ENCODE assay signal across 19 cellular contexts in the genomic region with DNA sequence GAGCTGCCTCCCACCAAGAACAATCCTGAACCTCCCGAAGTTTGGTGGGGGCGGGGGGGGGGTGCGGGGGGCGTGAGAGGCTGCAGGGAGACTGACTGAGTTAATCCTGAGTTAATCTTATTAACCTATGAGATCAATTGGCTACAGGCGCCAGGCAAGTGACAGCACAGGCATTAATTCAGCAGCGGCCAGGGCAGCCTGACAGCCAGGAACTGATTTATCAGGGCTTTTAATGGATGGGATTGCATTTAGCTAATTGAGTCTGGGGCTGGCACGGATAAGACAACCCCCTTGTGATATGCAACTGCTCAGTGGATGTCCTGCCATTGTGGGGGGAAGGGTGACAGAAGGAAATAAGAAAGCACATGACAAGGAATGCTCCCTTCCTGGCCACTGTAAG. TPM values are rescaled to one million over a fixed set of nuclear protein-coding genes. Genes with fewer than 3 reads are reported as not detected.
DNase-seq lines count a peak whose midpoint lies in the region; TF ChIP-seq lines count a peak whose summit lies in the region.
"Had no signal": no experiment of that assay in that cellular context is flagged by ENCODE, and none has a peak within 500 bp of the region (broad histone marks: within the 10 kb centered on the region; RNA-seq: fewer than 3 reads in every experiment).

No MANE protein-coding gene starts in this region.

- no peaks in the 10 kb centered on the region for H3F3A ChIP-seq in SK-N-SH (replicated peaks; ENCODE audit: insufficient read depth)

- H3K9me2 ChIP-seq in SK-N-SH, result no peaks in the 10 kb centered on the region

- DNase-seq in SK-N-SH (peak; percentile 83), left kidney (ENCODE audit: low read depth, low spot score) (peak; percentile 76), retina (peak; percentile 32), AML-193 (lab: John Stamatoyannopoulos, UW) (no peak), right atrium auricular region (ENCODE audit: low spot score) (no peak), CD1c-positive myeloid dendritic cell (ENCODE audit: extremely low spot score) (no peak)
- no peak for DNase-seq in activated CD4-positive, CD25-positive, alpha-beta regulatory T cell treated with anti-CD3 and anti-CD28 coated beads, Interleukin-2, amount 50 U/mL, for 72 hours
- DNase-seq: DMS79 treated with DMSO at 0.1 percent for 48 hours, IMR-90, Karpas-422, MM.1S, NCI-H1092 treated with DMSO at 0.1 percent for 48 hours, NCI-H1694 treated with DMSO at 0.1 percent for 48 hours, NCI-H345, PC-3, SJCRH30 had no signal

- WGBS in SK-N-SH (ENCODE audit: low lambda C conversion rate), result 9% methylated on average over 6 of the region's 7 CpGs

- H3K36me3 ChIP-seq in HEK293 (ENCODE audit: control insufficient read depth in 2 of 2, insufficient read depth in 1 of 2, low read length in 2 of 2), result no peaks in the 10 kb centered on the region
- H3K36me3 ChIP-seq in SK-N-SH (replicated peaks in 1 of 2; ENCODE audit: control insufficient read depth in 1 of 2, insufficient read depth in 2 of 2, low read length in 1 of 2), result no peaks in the 10 kb centered on the region
- H3K36me3 ChIP-seq in right atrium auricular region, result no peaks in the 10 kb centered on the region
- H3K36me3 ChIP-seq: SJCRH30 had no signal

- peak in 1 of 2 experiments; percentile 99; a peak in 2 of 4 replicates for TF ChIP-seq EP300 in SK-N-SH (IDR thresholded peaks at IDR 0.05; ENCODE audit: borderline replicate concordance in 1 of 2, low read depth in 1 of 2, low read length in 1 of 2)

- no peaks in the 10 kb centered on the region for H3K4me1 ChIP-seq in HEK293 (ENCODE audit: control insufficient read depth, insufficient read depth, low read length)
- H3K4me1 ChIP-seq in SK-N-SH (ENCODE audit: control insufficient read depth in 1 of 2, insufficient read depth in 2 of 2, low read depth in 1 of 2, low read length in 1 of 2), result peaks cover 0 to 40% of the 10 kb centered on the region in 2 experiments; a peak in 2 of 4 replicates
- H3K4me1 ChIP-seq in right atrium auricular region, result peaks cover 0 to 4% of the 10 kb centered on the region in 2 donors

- CTCF ChIA-PET in HEK293 (lab: Yijun Ruan, JAX) (interaction anchor here (0.9 to 1.3 kb wide), 2 partner anchors 11 to 96 kb away, joined by 4 to 8 read pairs; no protein-coding TSS in a partner anchor), SK-N-SH (lab: Yijun Ruan, JAX) (interaction anchor here (0.9 to 4.3 kb wide), 9 partner anchors 9 to 116 kb away, joined by 3 to 31 read pairs (median 4); no protein-coding TSS in a partner anchor)

- H3K9me3 ChIP-seq in HEK293 (ENCODE audit: control insufficient read depth, insufficient read depth, low read depth, low read length) (no peaks in the 10 kb centered on the region), SK-N-SH (no peaks in the 10 kb centered on the region), right atrium auricular region (no peaks in the 10 kb centered on the region)
- H3K9me3 ChIP-seq: SJCRH30 had no signal

- H3K79me2 ChIP-seq in SK-N-SH (ENCODE audit: insufficient read depth), result no peaks in the 10 kb centered on the region

- H2AFZ ChIP-seq in SK-N-SH (ENCODE audit: low read depth), result no peak overlapping the region

- POLR2A ChIA-PET in HEK293 (lab: Yijun Ruan, JAX), result no interaction called here
- POLR2A ChIA-PET in SK-N-SH (lab: Yijun Ruan, JAX), result interaction anchor here (0.7 to 2.2 kb wide), 4 partner anchors 12 to 47 kb away, joined by 3 to 6 read pairs (median 4); no protein-coding TSS in a partner anchor

- no peaks in the 10 kb centered on the region for H4K20me1 ChIP-seq in SK-N-SH (ENCODE audit: insufficient read depth)

- TF ChIP-seq CTCF in HEK293 (tag by site-specific recombination; IDR thresholded peaks at IDR 0.05) (no peak), SK-N-SH (IDR thresholded peaks at IDR 0.05) (no peak), right atrium auricular region (IDR thresholded peaks at IDR 0.05) (no peak)

- no peaks in the 10 kb centered on the region; the same call in 1 of the 2 replicates for H3K27me3 ChIP-seq in SK-N-SH (ENCODE audit: insufficient read depth)
- no peaks in the 10 kb centered on the region for H3K27me3 ChIP-seq in right atrium auricular region
- H3K27me3 ChIP-seq: SJCRH30 had no signal

- no peak overlapping the region for H3K9ac ChIP-seq in SK-N-SH

- H3K4me2 ChIP-seq in SK-N-SH, result no peak overlapping the region

- TF ChIP-seq RAD21 in SK-N-SH (IDR thresholded peaks at IDR 0.05; ENCODE audit: low read length), result peak; percentile 35; the same call in 1 of the 2 replicates

- H3K27ac ChIP-seq in HEK293 (ENCODE audit: extremely low read depth, low read depth, low read length), result no peak overlapping the region
- peak overlapping the region in 1 of 2 experiments; percentile 95; a peak in 2 of 4 replicates for H3K27ac ChIP-seq in SK-N-SH (ENCODE audit: low read depth in 2 of 2, low read length in 1 of 2)
- H3K27ac ChIP-seq in right atrium auricular region, result no peak overlapping the region
- H3K27ac ChIP-seq: RWPE1, SJCRH30 had no signal

- H3K4me3 ChIP-seq in HEK293 (ENCODE audit: low read depth, low read length) (no peak overlapping the region), SK-N-SH (ENCODE audit: low read depth in 2 of 2, low read length in 1 of 2) (no peak overlapping the region), right atrium auricular region (no peak overlapping the region)
- H3K4me3 ChIP-seq: SJCRH30 had no signal

TF ChIP-seq in HEK293, 187 proteins besides CTCF, POLR2A, EP300 and RAD21:
- TF ChIP-seq TCF7L2 (IDR thresholded peaks at IDR 0.05; ENCODE audit: borderline replicate concordance, low read depth, low read length), result 0 out of 2 replicates have a peak, but pooled peaks have one; percentile 14
- TF ChIP-seq ZNF391 (tag by site-specific recombination; IDR thresholded peaks at IDR 0.05; ENCODE audit: borderline replicate concordance, low read depth), result no peak

TF ChIP-seq in SK-N-SH, 30 proteins besides CTCF, POLR2A, EP300 and RAD21:
- no peak for TF ChIP-seq RFX5 (IDR thresholded peaks at IDR 0.05; ENCODE audit: low read length)
- TF ChIP-seq POLR2AphosphoS5 (IDR thresholded peaks at IDR 0.05; ENCODE audit: low read depth, low read length), result peak; percentile 32; the same call in 1 of the 2 replicates
- peak; percentile 42 for TF ChIP-seq TCF12 (IDR thresholded peaks at IDR 0.05)
- TF ChIP-seq CHD2 (IDR thresholded peaks at IDR 0.05; ENCODE audit: low read length, partially characterized antibody), result peak; percentile 95
- TF ChIP-seq TEAD4 (IDR thresholded peaks at IDR 0.05; ENCODE audit: borderline replicate concordance, insufficient read depth), result 0 out of 2 replicates have a peak, but pooled peaks have one; percentile 45
- TF ChIP-seq EZH2phosphoT487 (IDR thresholded peaks at IDR 0.05; ENCODE audit: borderline replicate concordance, low read depth), result no peak
- TF ChIP-seq ZBTB33 (IDR thresholded peaks at IDR 0.05; ENCODE audit: borderline replicate concordance, low read depth), result no peak
- peak; percentile 8; the same call in 1 of the 2 replicates for TF ChIP-seq PBX3 (IDR thresholded peaks at IDR 0.05)
- no peak for TF ChIP-seq JUND (IDR thresholded peaks at IDR 0.05)
- TF ChIP-seq, protein P1, sequence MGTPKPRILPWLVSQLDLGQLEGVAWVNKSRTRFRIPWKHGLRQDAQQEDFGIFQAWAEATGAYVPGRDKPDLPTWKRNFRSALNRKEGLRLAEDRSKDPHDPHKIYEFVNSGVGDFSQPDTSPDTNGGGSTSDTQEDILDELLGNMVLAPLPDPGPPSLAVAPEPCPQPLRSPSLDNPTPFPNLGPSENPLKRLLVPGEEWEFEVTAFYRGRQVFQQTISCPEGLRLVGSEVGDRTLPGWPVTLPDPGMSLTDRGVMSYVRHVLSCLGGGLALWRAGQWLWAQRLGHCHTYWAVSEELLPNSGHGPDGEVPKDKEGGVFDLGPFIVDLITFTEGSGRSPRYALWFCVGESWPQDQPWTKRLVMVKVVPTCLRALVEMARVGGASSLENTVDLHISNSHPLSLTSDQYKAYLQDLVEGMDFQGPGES (IDR thresholded peaks at IDR 0.05; ENCODE audit: low read depth, low read length), result no peak
- TF ChIP-seq RCOR1 (IDR thresholded peaks at IDR 0.05; ENCODE audit: low read length), result peak; percentile 94
- TF ChIP-seq GATA2 (CRISPR knock-in tag; IDR thresholded peaks at IDR 0.05), result peak; percentile 92
- TF ChIP-seq FOXJ3 (CRISPR knock-in tag; IDR thresholded peaks at IDR 0.05), result peak; percentile 81
- peak; percentile 67 for TF ChIP-seq MXI1 (IDR thresholded peaks at IDR 0.05; ENCODE audit: low read depth, low read length)

RNA-seq across cellular contexts. Expression of gene RTL5, which starts 16.3 kb away (rescaled TPM):
- polyA plus RNA-seq in SK-N-SH (2012; rRNA removed), result 1.5 and 1.8 TPM in 2 replicates
- polyA plus RNA-seq in SK-N-SH (2012; cell fraction: cytosol; rRNA removed), result 1.8 and 2.6 TPM in 2 replicates
- 5.9 and 6.6 TPM in 2 replicates for polyA plus RNA-seq in SK-N-SH (2012; cell fraction: nucleus; rRNA removed)
- 1 to 10 TPM; 1.5 to 3.0 TPM for total RNA-seq in right atrium auricular region
- total RNA-seq: HT1080 had no signal

Comparison
In these comparisons a context has a peak if more than half of its experiments do, and no peak if none do; other contexts are left out.
1. DNase-seq: peak in SK-N-SH (single experiment), left kidney (single experiment) and retina (single experiment); none in activated CD4-positive, CD25-positive, alpha-beta regulatory T cell treated with anti-CD3 and anti-CD28 coated beads, Interleukin-2, amount 50 U/mL, for 72 hours (single experiment), AML-193 (0 of 2), right atrium auricular region (single experiment) and CD1c-positive myeloid dendritic cell (single experiment).
2. Of the 4 proteins assayed by ChIP-seq in both HEK293 and SK-N-SH: peak only in HEK293: none; only in SK-N-SH: PBX3; in both: none; in neither: 3.